In genomic region chr12:121295746-121296617, GRCh38 we compare ENCODE assay signal across 1 cellular context.
TF ChIP-seq lines count a peak whose summit lies in the region.

No MANE protein-coding gene starts in this region.

TF ChIP-seq in HepG2, 621 proteins besides CTCF, POLR2A, EP300 and RAD21 (continued from another document and continues in another):
- TF ChIP-seq, protein P1, sequence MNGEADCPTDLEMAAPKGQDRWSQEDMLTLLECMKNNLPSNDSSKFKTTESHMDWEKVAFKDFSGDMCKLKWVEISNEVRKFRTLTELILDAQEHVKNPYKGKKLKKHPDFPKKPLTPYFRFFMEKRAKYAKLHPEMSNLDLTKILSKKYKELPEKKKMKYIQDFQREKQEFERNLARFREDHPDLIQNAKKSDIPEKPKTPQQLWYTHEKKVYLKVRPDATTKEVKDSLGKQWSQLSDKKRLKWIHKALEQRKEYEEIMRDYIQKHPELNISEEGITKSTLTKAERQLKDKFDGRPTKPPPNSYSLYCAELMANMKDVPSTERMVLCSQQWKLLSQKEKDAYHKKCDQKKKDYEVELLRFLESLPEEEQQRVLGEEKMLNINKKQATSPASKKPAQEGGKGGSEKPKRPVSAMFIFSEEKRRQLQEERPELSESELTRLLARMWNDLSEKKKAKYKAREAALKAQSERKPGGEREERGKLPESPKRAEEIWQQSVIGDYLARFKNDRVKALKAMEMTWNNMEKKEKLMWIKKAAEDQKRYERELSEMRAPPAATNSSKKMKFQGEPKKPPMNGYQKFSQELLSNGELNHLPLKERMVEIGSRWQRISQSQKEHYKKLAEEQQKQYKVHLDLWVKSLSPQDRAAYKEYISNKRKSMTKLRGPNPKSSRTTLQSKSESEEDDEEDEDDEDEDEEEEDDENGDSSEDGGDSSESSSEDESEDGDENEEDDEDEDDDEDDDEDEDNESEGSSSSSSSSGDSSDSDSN (CRISPR knock-in tag; IDR thresholded peaks at IDR 0.05): peak; percentile 39
- peak; percentile 83; the same call in 1 of the 2 replicates for TF ChIP-seq ZFP36L1 (CRISPR knock-in tag; IDR thresholded peaks at IDR 0.05)
- no peak for TF ChIP-seq ZNF639 (CRISPR knock-in tag; conservative IDR thresholded peaks at IDR 0.05)
- peak; percentile 74; the same call in 1 of the 2 replicates for TF ChIP-seq RXRA (CRISPR knock-in tag; IDR thresholded peaks at IDR 0.05)
- TF ChIP-seq, protein P2, sequence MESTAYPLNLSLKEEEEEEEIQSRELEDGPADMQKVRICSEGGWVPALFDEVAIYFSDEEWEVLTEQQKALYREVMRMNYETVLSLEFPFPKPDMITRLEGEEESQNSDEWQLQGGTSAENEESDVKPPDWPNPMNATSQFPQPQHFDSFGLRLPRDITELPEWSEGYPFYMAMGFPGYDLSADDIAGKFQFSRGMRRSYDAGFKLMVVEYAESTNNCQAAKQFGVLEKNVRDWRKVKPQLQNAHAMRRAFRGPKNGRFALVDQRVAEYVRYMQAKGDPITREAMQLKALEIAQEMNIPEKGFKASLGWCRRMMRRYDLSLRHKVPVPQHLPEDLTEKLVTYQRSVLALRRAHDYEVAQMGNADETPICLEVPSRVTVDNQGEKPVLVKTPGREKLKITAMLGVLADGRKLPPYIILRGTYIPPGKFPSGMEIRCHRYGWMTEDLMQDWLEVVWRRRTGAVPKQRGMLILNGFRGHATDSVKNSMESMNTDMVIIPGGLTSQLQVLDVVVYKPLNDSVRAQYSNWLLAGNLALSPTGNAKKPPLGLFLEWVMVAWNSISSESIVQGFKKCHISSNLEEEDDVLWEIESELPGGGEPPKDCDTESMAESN (CRISPR knock-in tag; conservative IDR thresholded peaks at IDR 0.05): peak; percentile 44; the same call in 1 of the 2 replicates
- TF ChIP-seq SOX6 (IDR thresholded peaks at IDR 0.05): no peak
- peak; percentile 23; the same call in 1 of the 2 replicates for TF ChIP-seq SOX6 (CRISPR knock-in tag; IDR thresholded peaks at IDR 0.05)
- peak; percentile 42; the same call in 1 of the 2 replicates for TF ChIP-seq HIVEP1 (CRISPR knock-in tag; IDR thresholded peaks at IDR 0.05)
- peak; percentile 56; the same call in 1 of the 2 replicates for TF ChIP-seq CHCHD3 (CRISPR knock-in tag; IDR thresholded peaks at IDR 0.05)
- TF ChIP-seq, protein P3, sequence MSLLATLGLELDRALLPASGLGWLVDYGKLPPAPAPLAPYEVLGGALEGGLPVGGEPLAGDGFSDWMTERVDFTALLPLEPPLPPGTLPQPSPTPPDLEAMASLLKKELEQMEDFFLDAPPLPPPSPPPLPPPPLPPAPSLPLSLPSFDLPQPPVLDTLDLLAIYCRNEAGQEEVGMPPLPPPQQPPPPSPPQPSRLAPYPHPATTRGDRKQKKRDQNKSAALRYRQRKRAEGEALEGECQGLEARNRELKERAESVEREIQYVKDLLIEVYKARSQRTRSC (CRISPR knock-in tag; IDR thresholded peaks at IDR 0.05; ENCODE audit: low read depth): no peak
- peak; percentile 30; the same call in 1 of the 2 replicates for TF ChIP-seq ZNF343 (CRISPR knock-in tag; IDR thresholded peaks at IDR 0.05)
- TF ChIP-seq ZNF598 (CRISPR knock-in tag; IDR thresholded peaks at IDR 0.05; ENCODE audit: borderline replicate concordance): 0 out of 2 replicates have a peak, but pooled peaks have one; percentile 56
- 0 out of 2 replicates have a peak, but pooled peaks have one; percentile 57 for TF ChIP-seq ZFYVE20 (CRISPR knock-in tag; IDR thresholded peaks at IDR 0.05; ENCODE audit: borderline replicate concordance, low read depth)
- TF ChIP-seq CENPT (CRISPR knock-in tag; IDR thresholded peaks at IDR 0.05; ENCODE audit: low read depth): no peak
- TF ChIP-seq ZNF709 (CRISPR knock-in tag; IDR thresholded peaks at IDR 0.05): peak; percentile 71; the same call in 1 of the 2 replicates
- peak; percentile 81 for TF ChIP-seq HNF4A (CRISPR knock-in tag; IDR thresholded peaks at IDR 0.05)
- TF ChIP-seq ZNF747 (CRISPR knock-in tag; IDR thresholded peaks at IDR 0.05; ENCODE audit: borderline replicate concordance): no peak
- peak; percentile 45; the same call in 1 of the 2 replicates for TF ChIP-seq ZNF441 (CRISPR knock-in tag; IDR thresholded peaks at IDR 0.05; ENCODE audit: borderline replicate concordance)
- peak; percentile 57; the same call in 1 of the 2 replicates for TF ChIP-seq NR2C2 (CRISPR knock-in tag; IDR thresholded peaks at IDR 0.05; ENCODE audit: borderline replicate concordance)
- TF ChIP-seq, protein P4, sequence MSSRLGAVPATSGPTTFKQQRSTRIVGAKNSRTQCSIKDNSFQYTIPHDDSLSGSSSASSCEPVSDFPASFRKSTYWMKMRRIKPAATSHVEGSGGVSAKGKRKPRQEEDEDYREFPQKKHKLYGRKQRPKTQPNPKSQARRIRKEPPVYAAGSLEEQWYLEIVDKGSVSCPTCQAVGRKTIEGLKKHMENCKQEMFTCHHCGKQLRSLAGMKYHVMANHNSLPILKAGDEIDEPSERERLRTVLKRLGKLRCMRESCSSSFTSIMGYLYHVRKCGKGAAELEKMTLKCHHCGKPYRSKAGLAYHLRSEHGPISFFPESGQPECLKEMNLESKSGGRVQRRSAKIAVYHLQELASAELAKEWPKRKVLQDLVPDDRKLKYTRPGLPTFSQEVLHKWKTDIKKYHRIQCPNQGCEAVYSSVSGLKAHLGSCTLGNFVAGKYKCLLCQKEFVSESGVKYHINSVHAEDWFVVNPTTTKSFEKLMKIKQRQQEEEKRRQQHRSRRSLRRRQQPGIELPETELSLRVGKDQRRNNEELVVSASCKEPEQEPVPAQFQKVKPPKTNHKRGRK (CRISPR knock-in tag; IDR thresholded peaks at IDR 0.05): no peak
- TF ChIP-seq ZNF768 (CRISPR knock-in tag; IDR thresholded peaks at IDR 0.05): peak; percentile 32; the same call in 1 of the 2 replicates
- no peak for TF ChIP-seq ZFP37 (CRISPR knock-in tag; IDR thresholded peaks at IDR 0.05; ENCODE audit: borderline replicate concordance)
- no peak for TF ChIP-seq ERF (CRISPR knock-in tag; IDR thresholded peaks at IDR 0.05)
- TF ChIP-seq NFE2L2 (IDR thresholded peaks at IDR 0.05; ENCODE audit: low read length): no peak
- TF ChIP-seq, protein P5, sequence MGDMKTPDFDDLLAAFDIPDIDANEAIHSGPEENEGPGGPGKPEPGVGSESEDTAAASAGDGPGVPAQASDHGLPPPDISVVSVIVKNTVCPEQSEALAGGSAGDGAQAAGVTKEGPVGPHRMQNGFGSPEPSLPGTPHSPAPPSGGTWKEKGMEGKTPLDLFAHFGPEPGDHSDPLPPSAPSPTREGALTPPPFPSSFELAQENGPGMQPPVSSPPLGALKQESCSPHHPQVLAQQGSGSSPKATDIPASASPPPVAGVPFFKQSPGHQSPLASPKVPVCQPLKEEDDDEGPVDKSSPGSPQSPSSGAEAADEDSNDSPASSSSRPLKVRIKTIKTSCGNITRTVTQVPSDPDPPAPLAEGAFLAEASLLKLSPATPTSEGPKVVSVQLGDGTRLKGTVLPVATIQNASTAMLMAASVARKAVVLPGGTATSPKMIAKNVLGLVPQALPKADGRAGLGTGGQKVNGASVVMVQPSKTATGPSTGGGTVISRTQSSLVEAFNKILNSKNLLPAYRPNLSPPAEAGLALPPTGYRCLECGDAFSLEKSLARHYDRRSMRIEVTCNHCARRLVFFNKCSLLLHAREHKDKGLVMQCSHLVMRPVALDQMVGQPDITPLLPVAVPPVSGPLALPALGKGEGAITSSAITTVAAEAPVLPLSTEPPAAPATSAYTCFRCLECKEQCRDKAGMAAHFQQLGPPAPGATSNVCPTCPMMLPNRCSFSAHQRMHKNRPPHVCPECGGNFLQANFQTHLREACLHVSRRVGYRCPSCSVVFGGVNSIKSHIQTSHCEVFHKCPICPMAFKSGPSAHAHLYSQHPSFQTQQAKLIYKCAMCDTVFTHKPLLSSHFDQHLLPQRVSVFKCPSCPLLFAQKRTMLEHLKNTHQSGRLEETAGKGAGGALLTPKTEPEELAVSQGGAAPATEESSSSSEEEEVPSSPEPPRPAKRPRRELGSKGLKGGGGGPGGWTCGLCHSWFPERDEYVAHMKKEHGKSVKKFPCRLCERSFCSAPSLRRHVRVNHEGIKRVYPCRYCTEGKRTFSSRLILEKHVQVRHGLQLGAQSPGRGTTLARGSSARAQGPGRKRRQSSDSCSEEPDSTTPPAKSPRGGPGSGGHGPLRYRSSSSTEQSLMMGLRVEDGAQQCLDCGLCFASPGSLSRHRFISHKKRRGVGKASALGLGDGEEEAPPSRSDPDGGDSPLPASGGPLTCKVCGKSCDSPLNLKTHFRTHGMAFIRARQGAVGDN (CRISPR knock-in tag; IDR thresholded peaks at IDR 0.05): peak; percentile 63; the same call in 1 of the 2 replicates
- TF ChIP-seq ZNF614 (CRISPR knock-in tag; IDR thresholded peaks at IDR 0.05; ENCODE audit: borderline replicate concordance): no peak
- TF ChIP-seq MED8 (CRISPR knock-in tag; IDR thresholded peaks at IDR 0.05; ENCODE audit: insufficient replicate concordance): peak; percentile 27
- TF ChIP-seq PPARG (CRISPR knock-in tag; conservative IDR thresholded peaks at IDR 0.05): no peak
- no peak for TF ChIP-seq SIN3B (IDR thresholded peaks at IDR 0.05; ENCODE audit: low read length)
- TF ChIP-seq FOXK2 (IDR thresholded peaks at IDR 0.05): no peak
- no peak for TF ChIP-seq FOXP1 (IDR thresholded peaks at IDR 0.05)
- no peak for TF ChIP-seq FOXP1 (CRISPR knock-in tag; IDR thresholded peaks at IDR 0.05)
- TF ChIP-seq ZBTB7B (CRISPR knock-in tag; IDR thresholded peaks at IDR 0.05): no peak
- TF ChIP-seq NR2F1 (CRISPR knock-in tag; IDR thresholded peaks at IDR 0.05): 0 out of 4 replicates have a peak, but pooled peaks of 1 of the 2 experiments have one; percentile 31
- TF ChIP-seq CAMTA2 (CRISPR knock-in tag; IDR thresholded peaks at IDR 0.05; ENCODE audit: borderline replicate concordance): 0 out of 2 replicates have a peak, but pooled peaks have one; percentile 15
- TF ChIP-seq, protein P6, sequence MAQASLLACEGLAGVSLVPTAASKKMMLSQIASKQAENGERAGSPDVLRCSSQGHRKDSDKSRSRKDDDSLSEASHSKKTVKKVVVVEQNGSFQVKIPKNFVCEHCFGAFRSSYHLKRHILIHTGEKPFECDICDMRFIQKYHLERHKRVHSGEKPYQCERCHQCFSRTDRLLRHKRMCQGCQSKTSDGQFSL (CRISPR knock-in tag; IDR thresholded peaks at IDR 0.05): peak; percentile 86
- peak; percentile 40 for TF ChIP-seq HDAC1 (CRISPR knock-in tag; IDR thresholded peaks at IDR 0.05)
- TF ChIP-seq, protein P7, sequence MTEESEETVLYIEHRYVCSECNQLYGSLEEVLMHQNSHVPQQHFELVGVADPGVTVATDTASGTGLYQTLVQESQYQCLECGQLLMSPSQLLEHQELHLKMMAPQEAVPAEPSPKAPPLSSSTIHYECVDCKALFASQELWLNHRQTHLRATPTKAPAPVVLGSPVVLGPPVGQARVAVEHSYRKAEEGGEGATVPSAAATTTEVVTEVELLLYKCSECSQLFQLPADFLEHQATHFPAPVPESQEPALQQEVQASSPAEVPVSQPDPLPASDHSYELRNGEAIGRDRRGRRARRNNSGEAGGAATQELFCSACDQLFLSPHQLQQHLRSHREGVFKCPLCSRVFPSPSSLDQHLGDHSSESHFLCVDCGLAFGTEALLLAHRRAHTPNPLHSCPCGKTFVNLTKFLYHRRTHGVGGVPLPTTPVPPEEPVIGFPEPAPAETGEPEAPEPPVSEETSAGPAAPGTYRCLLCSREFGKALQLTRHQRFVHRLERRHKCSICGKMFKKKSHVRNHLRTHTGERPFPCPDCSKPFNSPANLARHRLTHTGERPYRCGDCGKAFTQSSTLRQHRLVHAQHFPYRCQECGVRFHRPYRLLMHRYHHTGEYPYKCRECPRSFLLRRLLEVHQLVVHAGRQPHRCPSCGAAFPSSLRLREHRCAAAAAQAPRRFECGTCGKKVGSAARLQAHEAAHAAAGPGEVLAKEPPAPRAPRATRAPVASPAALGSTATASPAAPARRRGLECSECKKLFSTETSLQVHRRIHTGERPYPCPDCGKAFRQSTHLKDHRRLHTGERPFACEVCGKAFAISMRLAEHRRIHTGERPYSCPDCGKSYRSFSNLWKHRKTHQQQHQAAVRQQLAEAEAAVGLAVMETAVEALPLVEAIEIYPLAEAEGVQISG (CRISPR knock-in tag; IDR thresholded peaks at IDR 0.05): 0 out of 2 replicates have a peak, but pooled peaks have one; percentile 23
- TF ChIP-seq, protein P8, sequence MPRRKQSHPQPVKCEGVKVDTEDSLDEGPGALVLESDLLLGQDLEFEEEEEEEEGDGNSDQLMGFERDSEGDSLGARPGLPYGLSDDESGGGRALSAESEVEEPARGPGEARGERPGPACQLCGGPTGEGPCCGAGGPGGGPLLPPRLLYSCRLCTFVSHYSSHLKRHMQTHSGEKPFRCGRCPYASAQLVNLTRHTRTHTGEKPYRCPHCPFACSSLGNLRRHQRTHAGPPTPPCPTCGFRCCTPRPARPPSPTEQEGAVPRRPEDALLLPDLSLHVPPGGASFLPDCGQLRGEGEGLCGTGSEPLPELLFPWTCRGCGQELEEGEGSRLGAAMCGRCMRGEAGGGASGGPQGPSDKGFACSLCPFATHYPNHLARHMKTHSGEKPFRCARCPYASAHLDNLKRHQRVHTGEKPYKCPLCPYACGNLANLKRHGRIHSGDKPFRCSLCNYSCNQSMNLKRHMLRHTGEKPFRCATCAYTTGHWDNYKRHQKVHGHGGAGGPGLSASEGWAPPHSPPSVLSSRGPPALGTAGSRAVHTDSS (CRISPR knock-in tag; conservative IDR thresholded peaks at IDR 0.05): no peak
- TF ChIP-seq, protein P9, sequence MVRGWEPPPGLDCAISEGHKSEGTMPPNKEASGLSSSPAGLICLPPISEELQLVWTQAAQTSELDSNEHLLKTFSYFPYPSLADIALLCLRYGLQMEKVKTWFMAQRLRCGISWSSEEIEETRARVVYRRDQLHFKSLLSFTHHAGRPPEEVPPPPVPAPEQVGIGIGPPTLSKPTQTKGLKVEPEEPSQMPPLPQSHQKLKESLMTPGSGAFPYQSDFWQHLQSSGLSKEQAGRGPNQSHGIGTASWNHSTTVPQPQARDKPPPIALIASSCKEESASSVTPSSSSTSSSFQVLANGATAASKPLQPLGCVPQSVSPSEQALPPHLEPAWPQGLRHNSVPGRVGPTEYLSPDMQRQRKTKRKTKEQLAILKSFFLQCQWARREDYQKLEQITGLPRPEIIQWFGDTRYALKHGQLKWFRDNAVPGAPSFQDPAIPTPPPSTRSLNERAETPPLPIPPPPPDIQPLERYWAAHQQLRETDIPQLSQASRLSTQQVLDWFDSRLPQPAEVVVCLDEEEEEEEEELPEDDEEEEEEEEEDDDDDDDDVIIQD (CRISPR knock-in tag; IDR thresholded peaks at IDR 0.05; ENCODE audit: low read depth): no peak
- peak; percentile 47 for TF ChIP-seq MNT (IDR thresholded peaks at IDR 0.05)
